11 cellular contexts compared by ENCODE assay signal in genomic region chr21:33578959-33579542, GRCh38. TPM values are rescaled to one million over a fixed set of nuclear protein-coding genes. Genes with fewer than 3 reads are reported as not detected.
DNase-seq lines count a peak whose midpoint lies in the region; ATAC-seq, FAIRE-seq and TF ChIP-seq lines count a peak whose summit lies in the region.
"Had no signal": no experiment of that assay in that cellular context is flagged by ENCODE, and none has a peak within 500 bp of the region (broad histone marks: within the 10 kb centered on the region; RNA-seq: fewer than 3 reads in every experiment).

No MANE protein-coding gene starts in this region.

- no peak overlapping the region for H3K27ac Mint-ChIP-seq in MCF 10A (ENCODE audit: low read depth, unreplicated experiment)
- peak overlapping the region; percentile 72 for H3K27ac Mint-ChIP-seq in stimulated activated naive CD8-positive, alpha-beta T cell treated with anti-CD3 and anti-CD28 coated beads, Interleukin-15, Interleukin-2, amounts not matched to agents 100 ng/mL and 50 ng/mL, for 24 hours

- H3K9me3 Mint-ChIP-seq in MCF 10A (ENCODE audit: unreplicated experiment): no peaks in the 10 kb centered on the region
- no peaks in the 10 kb centered on the region for H3K9me3 Mint-ChIP-seq in stimulated activated naive CD8-positive, alpha-beta T cell treated with anti-CD3 and anti-CD28 coated beads, Interleukin-15, Interleukin-2, amounts not matched to agents 100 ng/mL and 50 ng/mL, for 24 hours

- TF ChIP-seq CTCF in MCF 10A (IDR thresholded peaks at IDR 0.05; ENCODE audit: unreplicated experiment) (no peak), breast epithelium (IDR thresholded peaks at IDR 0.05) (no peak), RWPE2 (IDR thresholded peaks at IDR 0.05; ENCODE audit: poor library complexity, severe bottlenecking) (no peak), epithelial cell of esophagus (IDR thresholded peaks at IDR 0.05; ENCODE audit: insufficient read depth, low read depth, low read length, missing control alignments) (no peak)

- intact Hi-C loops in MCF 10A (cut with micrococcal nuclease) (no loop called here), breast epithelium (cut with DNase I; ENCODE audit: low total_unique reads) (no loop called here)

- H3K4me3 ChIP-seq in breast epithelium: no peak overlapping the region
- H3K4me3 ChIP-seq in RWPE2 (ENCODE audit: severe bottlenecking): no peak overlapping the region
- no peak overlapping the region for H3K4me3 ChIP-seq in epithelial cell of esophagus (ENCODE audit: low read length)
- H3K4me3 ChIP-seq: prostate gland had no signal

- CTCF ChIA-PET in MCF 10A (lab: Yijun Ruan, JAX): interaction anchor here (1.9 kb wide), 1 partner anchor 27 kb away, joined by 5 read pairs; no protein-coding TSS in a partner anchor

- H3K36me3 ChIP-seq in breast epithelium (no peaks in the 10 kb centered on the region), RWPE2 (ENCODE audit: low read depth) (peaks cover 88% of the 10 kb centered on the region)
- H3K36me3 ChIP-seq: prostate gland had no signal

- ATAC-seq in RWPE2 (ENCODE audit: low read depth): peak; percentile 59
- no peak for ATAC-seq in HG03025 (IDR thresholded peaks at IDR 0.05; ENCODE audit: low FRiP score, unreplicated experiment)

- TF ChIP-seq POLR2A in breast epithelium (IDR thresholded peaks at IDR 0.05) (no peak), GM12892 (IDR thresholded peaks at IDR 0.05; ENCODE audit: low read depth, low read length) (no peak; the same call in 1 of the 2 replicates)

- H3K9me3 ChIP-seq in breast epithelium (no peaks in the 10 kb centered on the region), RWPE2 (ENCODE audit: severe bottlenecking) (peaks cover 4% of the 10 kb centered on the region)
- H3K9me3 ChIP-seq: prostate gland had no signal

- no peak overlapping the region for H3K4me3 Mint-ChIP-seq in MCF 10A (ENCODE audit: unreplicated experiment)
- no peak overlapping the region for H3K4me3 Mint-ChIP-seq in stimulated activated naive CD8-positive, alpha-beta T cell treated with anti-CD3 and anti-CD28 coated beads, Interleukin-15, Interleukin-2, amounts not matched to agents 100 ng/mL and 50 ng/mL, for 24 hours

- no peaks in the 10 kb centered on the region for H3K4me1 Mint-ChIP-seq in MCF 10A (ENCODE audit: insufficient read depth, unreplicated experiment)
- peaks cover 7% of the 10 kb centered on the region for H3K4me1 Mint-ChIP-seq in stimulated activated naive CD8-positive, alpha-beta T cell treated with anti-CD3 and anti-CD28 coated beads, Interleukin-15, Interleukin-2, amounts not matched to agents 100 ng/mL and 50 ng/mL, for 24 hours (ENCODE audit: low read depth)

- H3K4me1 ChIP-seq in breast epithelium (no peaks in the 10 kb centered on the region), RWPE2 (ENCODE audit: insufficient read depth, poor library complexity, severe bottlenecking) (peaks cover 6% of the 10 kb centered on the region)
- H3K4me1 ChIP-seq: prostate gland had no signal

- DNase-seq in MCF 10A (ENCODE audit: unreplicated experiment) (peak; percentile 48), breast epithelium (ENCODE audit: low spot score in 2 of 2) (no peak), RWPE2 (ENCODE audit: low spot score) (no peak), epithelial cell of esophagus (ENCODE audit: low read depth) (peak; percentile 82), caudate nucleus (lab: John Stamatoyannopoulos, UW) (no peak), GM12892 (ENCODE audit: insufficient read length) (no peak)
- DNase-seq: DMS79, NCI-H774 had no signal

- POLR2A ChIA-PET in MCF 10A (lab: Yijun Ruan, JAX): interaction anchor here (0.7 to 3.9 kb wide), 5 partner anchors 9 to 261 kb away, joined by 3 to 25 read pairs (median 5); partner anchors contain the start of gene DONSON

- no peaks in the 10 kb centered on the region for H3K27me3 ChIP-seq in breast epithelium
- H3K27me3 ChIP-seq in RWPE2 (ENCODE audit: insufficient read depth, poor library complexity, severe bottlenecking): no peaks in the 10 kb centered on the region

- peaks cover 51% of the 10 kb centered on the region for H3K36me3 Mint-ChIP-seq in MCF 10A (ENCODE audit: insufficient read depth, unreplicated experiment)
- H3K36me3 Mint-ChIP-seq in stimulated activated naive CD8-positive, alpha-beta T cell treated with anti-CD3 and anti-CD28 coated beads, Interleukin-15, Interleukin-2, amounts not matched to agents 100 ng/mL and 50 ng/mL, for 24 hours (ENCODE audit: low read depth): peaks cover 57% of the 10 kb centered on the region

- no TSS peak for BruUV-seq in MCF 10A (replicated peaks; lab: Mats Ljungman, UMichigan)

- H3K27ac ChIP-seq in breast epithelium (peak overlapping the region in 1 of 2 donors; percentile 36), RWPE2 (ENCODE audit: poor library complexity, severe bottlenecking) (peak overlapping the region; percentile 29), caudate nucleus (ENCODE audit: low read depth, low read length) (no peak overlapping the region)
- H3K27ac ChIP-seq: prostate gland had no signal

- no peaks in the 10 kb centered on the region for H3K27me3 Mint-ChIP-seq in MCF 10A (ENCODE audit: insufficient read depth, unreplicated experiment)
- H3K27me3 Mint-ChIP-seq in stimulated activated naive CD8-positive, alpha-beta T cell treated with anti-CD3 and anti-CD28 coated beads, Interleukin-15, Interleukin-2, amounts not matched to agents 100 ng/mL and 50 ng/mL, for 24 hours: no peaks in the 10 kb centered on the region

- no peak for FAIRE-seq in GM12892 (lab: Jason Lieb, UNC)

RNA-seq across cellular contexts. Expression of gene DONSON, which starts 9.4 kb away (rescaled TPM):
- total RNA-seq in MCF 10A (2022): 9.3 and 10.0 TPM in 2 replicates
- 10 to 100 TPM in 1 of 3 donors, 1 to 10 TPM in 2; 6.6 to 10.1 (median 9.2) TPM for total RNA-seq in breast epithelium
- polyA plus RNA-seq in GM12892 (2012; ENCODE audit: missing spikeins): 50.5 TPM

RNA-seq across cellular contexts. Expression of gene SON, which starts 36.2 kb away (rescaled TPM):
- total RNA-seq in MCF 10A (2022) (289 and 303 TPM in 2 replicates), breast epithelium (100 to 1,000 TPM; 265 to 355 (median 330) TPM)
- 144 TPM for polyA plus RNA-seq in GM12892 (2012; ENCODE audit: missing spikeins)

RNA-seq across cellular contexts. Expression of gene GART, which starts 37.1 kb away (rescaled TPM):
- 166 and 240 TPM in 2 replicates for total RNA-seq in MCF 10A (2022)
- total RNA-seq in breast epithelium: 10 to 100 TPM; 80.6 to 90.8 (median 89.4) TPM
- 82.7 TPM for polyA plus RNA-seq in GM12892 (2012; ENCODE audit: missing spikeins)

Comparison
In these comparisons a context has a peak if more than half of its experiments do, and no peak if none do; other contexts are left out.
1. DNase-seq: peak in MCF 10A (single experiment) and epithelial cell of esophagus (single experiment); none in breast epithelium (0 of 2), RWPE2 (single experiment), caudate nucleus (0 of 61) and GM12892 (single experiment).